Comparison of ENCODE assay signal across 1 cellular context in genomic region chr17:64496786-64497564, GRCh38.
TF ChIP-seq lines count a peak whose summit lies in the region.

TSS of gene POLG2 (minus strand) at chr17:64497054. CDS start at chr17:64496968, 86 bp downstream.

TF ChIP-seq in HepG2, 621 proteins besides CTCF, POLR2A, EP300 and RAD21 (continued from another document and continues in another):
- no peak; the same call in 1 of the 2 replicates for TF ChIP-seq ZKSCAN5 (CRISPR knock-in tag; IDR thresholded peaks at IDR 0.05)
- peak; percentile 94 for TF ChIP-seq ELF1 (CRISPR knock-in tag; IDR thresholded peaks at IDR 0.05)
- peak; percentile 76 for TF ChIP-seq HDAC2 (CRISPR knock-in tag; IDR thresholded peaks at IDR 0.05)
- TF ChIP-seq ZNF691 (CRISPR knock-in tag; IDR thresholded peaks at IDR 0.05; ENCODE audit: borderline replicate concordance, low read depth) = peak; percentile 81
- peak; percentile 48 for TF ChIP-seq SATB2 (CRISPR knock-in tag; IDR thresholded peaks at IDR 0.05)
- TF ChIP-seq U2AF1 (optimal IDR thresholded peaks at IDR 0.05; ENCODE audit: low read depth, low read length) = peak; percentile 47
- TF ChIP-seq, protein P1, sequence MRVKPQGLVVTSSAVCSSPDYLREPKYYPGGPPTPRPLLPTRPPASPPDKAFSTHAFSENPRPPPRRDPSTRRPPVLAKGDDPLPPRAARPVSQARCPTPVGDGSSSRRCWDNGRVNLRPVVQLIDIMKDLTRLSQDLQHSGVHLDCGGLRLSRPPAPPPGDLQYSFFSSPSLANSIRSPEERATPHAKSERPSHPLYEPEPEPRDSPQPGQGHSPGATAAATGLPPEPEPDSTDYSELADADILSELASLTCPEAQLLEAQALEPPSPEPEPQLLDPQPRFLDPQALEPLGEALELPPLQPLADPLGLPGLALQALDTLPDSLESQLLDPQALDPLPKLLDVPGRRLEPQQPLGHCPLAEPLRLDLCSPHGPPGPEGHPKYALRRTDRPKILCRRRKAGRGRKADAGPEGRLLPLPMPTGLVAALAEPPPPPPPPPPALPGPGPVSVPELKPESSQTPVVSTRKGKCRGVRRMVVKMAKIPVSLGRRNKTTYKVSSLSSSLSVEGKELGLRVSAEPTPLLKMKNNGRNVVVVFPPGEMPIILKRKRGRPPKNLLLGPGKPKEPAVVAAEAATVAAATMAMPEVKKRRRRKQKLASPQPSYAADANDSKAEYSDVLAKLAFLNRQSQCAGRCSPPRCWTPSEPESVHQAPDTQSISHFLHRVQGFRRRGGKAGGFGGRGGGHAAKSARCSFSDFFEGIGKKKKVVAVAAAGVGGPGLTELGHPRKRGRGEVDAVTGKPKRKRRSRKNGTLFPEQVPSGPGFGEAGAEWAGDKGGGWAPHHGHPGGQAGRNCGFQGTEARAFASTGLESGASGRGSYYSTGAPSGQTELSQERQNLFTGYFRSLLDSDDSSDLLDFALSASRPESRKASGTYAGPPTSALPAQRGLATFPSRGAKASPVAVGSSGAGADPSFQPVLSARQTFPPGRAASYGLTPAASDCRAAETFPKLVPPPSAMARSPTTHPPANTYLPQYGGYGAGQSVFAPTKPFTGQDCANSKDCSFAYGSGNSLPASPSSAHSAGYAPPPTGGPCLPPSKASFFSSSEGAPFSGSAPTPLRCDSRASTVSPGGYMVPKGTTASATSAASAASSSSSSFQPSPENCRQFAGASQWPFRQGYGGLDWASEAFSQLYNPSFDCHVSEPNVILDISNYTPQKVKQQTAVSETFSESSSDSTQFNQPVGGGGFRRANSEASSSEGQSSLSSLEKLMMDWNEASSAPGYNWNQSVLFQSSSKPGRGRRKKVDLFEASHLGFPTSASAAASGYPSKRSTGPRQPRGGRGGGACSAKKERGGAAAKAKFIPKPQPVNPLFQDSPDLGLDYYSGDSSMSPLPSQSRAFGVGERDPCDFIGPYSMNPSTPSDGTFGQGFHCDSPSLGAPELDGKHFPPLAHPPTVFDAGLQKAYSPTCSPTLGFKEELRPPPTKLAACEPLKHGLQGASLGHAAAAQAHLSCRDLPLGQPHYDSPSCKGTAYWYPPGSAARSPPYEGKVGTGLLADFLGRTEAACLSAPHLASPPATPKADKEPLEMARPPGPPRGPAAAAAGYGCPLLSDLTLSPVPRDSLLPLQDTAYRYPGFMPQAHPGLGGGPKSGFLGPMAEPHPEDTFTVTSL (CRISPR knock-in tag; IDR thresholded peaks at IDR 0.05; ENCODE audit: borderline replicate concordance) = no peak; the same call in 1 of the 2 replicates
- 0 out of 2 replicates have a peak, but pooled peaks have one; percentile 87 for TF ChIP-seq ZFP37 (CRISPR knock-in tag; IDR thresholded peaks at IDR 0.05; ENCODE audit: borderline replicate concordance)
- TF ChIP-seq HOXA9 (CRISPR knock-in tag; IDR thresholded peaks at IDR 0.05; ENCODE audit: borderline replicate concordance) = peak; percentile 87; the same call in 1 of the 2 replicates
- no peak for TF ChIP-seq PLSCR1 (CRISPR knock-in tag; IDR thresholded peaks at IDR 0.05; ENCODE audit: borderline replicate concordance)
- TF ChIP-seq, protein P2, sequence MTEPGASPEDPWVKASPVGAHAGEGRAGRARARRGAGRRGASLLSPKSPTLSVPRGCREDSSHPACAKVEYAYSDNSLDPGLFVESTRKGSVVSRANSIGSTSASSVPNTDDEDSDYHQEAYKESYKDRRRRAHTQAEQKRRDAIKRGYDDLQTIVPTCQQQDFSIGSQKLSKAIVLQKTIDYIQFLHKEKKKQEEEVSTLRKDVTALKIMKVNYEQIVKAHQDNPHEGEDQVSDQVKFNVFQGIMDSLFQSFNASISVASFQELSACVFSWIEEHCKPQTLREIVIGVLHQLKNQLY (CRISPR knock-in tag; IDR thresholded peaks at IDR 0.05) = peak; percentile 9; the same call in 1 of the 2 replicates
- TF ChIP-seq NCOR1 (IDR thresholded peaks at IDR 0.05; ENCODE audit: borderline replicate concordance, low read length) = 0 out of 2 replicates have a peak, but pooled peaks have one; percentile 38
- TF ChIP-seq NFIC (IDR thresholded peaks at IDR 0.05; ENCODE audit: low read length) = no peak; the same call in 1 of the 2 replicates
- peak; percentile 90 for TF ChIP-seq ZNF230 (CRISPR knock-in tag; IDR thresholded peaks at IDR 0.05)
- 0 out of 2 replicates have a peak, but pooled peaks have one; percentile 79 for TF ChIP-seq STAT6 (CRISPR knock-in tag; IDR thresholded peaks at IDR 0.05; ENCODE audit: borderline replicate concordance)
- TF ChIP-seq ZNF749 (CRISPR knock-in tag; IDR thresholded peaks at IDR 0.05; ENCODE audit: borderline replicate concordance) = peak; percentile 91; the same call in 1 of the 2 replicates
- peak; percentile 94 for TF ChIP-seq ZNF776 (CRISPR knock-in tag; IDR thresholded peaks at IDR 0.05)
- TF ChIP-seq MAF1 (CRISPR knock-in tag; IDR thresholded peaks at IDR 0.05; ENCODE audit: borderline replicate concordance) = peak; percentile 59; the same call in 1 of the 2 replicates
- no peak for TF ChIP-seq ZNF619 (CRISPR knock-in tag; IDR thresholded peaks at IDR 0.05)
- TF ChIP-seq JUN (CRISPR knock-in tag; IDR thresholded peaks at IDR 0.05) = no peak; the same call in 1 of the 2 replicates
- no peak; the same call in 1 of the 2 replicates for TF ChIP-seq MZF1 (CRISPR knock-in tag; IDR thresholded peaks at IDR 0.05; ENCODE audit: borderline replicate concordance)
- peak; percentile 99 for TF ChIP-seq ZNF501 (CRISPR knock-in tag; IDR thresholded peaks at IDR 0.05)
- TF ChIP-seq SNRNP70 (IDR thresholded peaks at IDR 0.05; ENCODE audit: low read depth, low read length) = no peak
- peak; percentile 50; the same call in 1 of the 2 replicates for TF ChIP-seq ZC3H4 (CRISPR knock-in tag; IDR thresholded peaks at IDR 0.05; ENCODE audit: borderline replicate concordance)
- TF ChIP-seq, protein P3, sequence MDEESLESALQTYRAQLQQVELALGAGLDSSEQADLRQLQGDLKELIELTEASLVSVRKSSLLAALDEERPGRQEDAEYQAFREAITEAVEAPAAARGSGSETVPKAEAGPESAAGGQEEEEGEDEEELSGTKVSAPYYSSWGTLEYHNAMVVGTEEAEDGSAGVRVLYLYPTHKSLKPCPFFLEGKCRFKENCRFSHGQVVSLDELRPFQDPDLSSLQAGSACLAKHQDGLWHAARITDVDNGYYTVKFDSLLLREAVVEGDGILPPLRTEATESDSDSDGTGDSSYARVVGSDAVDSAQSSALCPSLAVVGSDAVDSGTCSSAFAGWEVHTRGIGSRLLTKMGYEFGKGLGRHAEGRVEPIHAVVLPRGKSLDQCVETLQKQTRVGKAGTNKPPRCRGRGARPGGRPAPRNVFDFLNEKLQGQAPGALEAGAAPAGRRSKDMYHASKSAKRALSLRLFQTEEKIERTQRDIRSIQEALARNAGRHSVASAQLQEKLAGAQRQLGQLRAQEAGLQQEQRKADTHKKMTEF (CRISPR knock-in tag; IDR thresholded peaks at IDR 0.05) = peak; percentile 97
- peak; percentile 100 for TF ChIP-seq AGO1 (IDR thresholded peaks at IDR 0.05; ENCODE audit: low read depth, low read length, poor library complexity, severe bottlenecking)
- TF ChIP-seq NFKB2 (CRISPR knock-in tag; IDR thresholded peaks at IDR 0.05; ENCODE audit: borderline replicate concordance) = peak; percentile 83; the same call in 1 of the 2 replicates
- TF ChIP-seq ZNF20 (CRISPR knock-in tag; IDR thresholded peaks at IDR 0.05) = peak; percentile 66; the same call in 1 of the 2 replicates
- TF ChIP-seq HNRNPUL1 (IDR thresholded peaks at IDR 0.05; ENCODE audit: low read depth, low read length) = no peak
- no peak; the same call in 1 of the 2 replicates for TF ChIP-seq RELA (CRISPR knock-in tag; IDR thresholded peaks at IDR 0.05)
- TF ChIP-seq, protein P4, sequence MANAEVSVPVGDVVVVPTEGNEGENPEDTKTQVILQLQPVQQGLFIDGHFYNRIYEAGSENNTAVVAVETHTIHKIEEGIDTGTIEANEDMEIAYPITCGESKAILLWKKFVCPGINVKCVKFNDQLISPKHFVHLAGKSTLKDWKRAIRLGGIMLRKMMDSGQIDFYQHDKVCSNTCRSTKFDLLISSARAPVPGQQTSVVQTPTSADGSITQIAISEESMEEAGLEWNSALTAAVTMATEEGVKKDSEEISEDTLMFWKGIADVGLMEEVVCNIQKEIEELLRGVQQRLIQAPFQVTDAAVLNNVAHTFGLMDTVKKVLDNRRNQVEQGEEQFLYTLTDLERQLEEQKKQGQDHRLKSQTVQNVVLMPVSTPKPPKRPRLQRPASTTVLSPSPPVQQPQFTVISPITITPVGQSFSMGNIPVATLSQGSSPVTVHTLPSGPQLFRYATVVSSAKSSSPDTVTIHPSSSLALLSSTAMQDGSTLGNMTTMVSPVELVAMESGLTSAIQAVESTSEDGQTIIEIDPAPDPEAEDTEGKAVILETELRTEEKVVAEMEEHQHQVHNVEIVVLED (CRISPR knock-in tag; IDR thresholded peaks at IDR 0.05; ENCODE audit: borderline replicate concordance) = peak; percentile 96
- TF ChIP-seq ZNF580 (CRISPR knock-in tag; IDR thresholded peaks at IDR 0.05; ENCODE audit: borderline replicate concordance, low read depth) = peak; percentile 81
- peak; percentile 96 for TF ChIP-seq ZSCAN21 (CRISPR knock-in tag; IDR thresholded peaks at IDR 0.05; ENCODE audit: borderline replicate concordance)
- TF ChIP-seq ZNF563 (CRISPR knock-in tag; IDR thresholded peaks at IDR 0.05) = peak; percentile 84
- peak; percentile 73 for TF ChIP-seq ELF3 (CRISPR knock-in tag; IDR thresholded peaks at IDR 0.05)
- TF ChIP-seq ZNF7 (CRISPR knock-in tag; IDR thresholded peaks at IDR 0.05) = no peak
- TF ChIP-seq CENPX (CRISPR knock-in tag; IDR thresholded peaks at IDR 0.05) = no peak
- peak; percentile 0; the same call in 1 of the 2 replicates for TF ChIP-seq ZNF652 (CRISPR knock-in tag; IDR thresholded peaks at IDR 0.05; ENCODE audit: borderline replicate concordance, low read depth)
- TF ChIP-seq ZNF740 (CRISPR knock-in tag; IDR thresholded peaks at IDR 0.05) = no peak
- TF ChIP-seq ATF5 (CRISPR knock-in tag; IDR thresholded peaks at IDR 0.05; ENCODE audit: low read depth) = peak; percentile 83
- TF ChIP-seq, protein P5, sequence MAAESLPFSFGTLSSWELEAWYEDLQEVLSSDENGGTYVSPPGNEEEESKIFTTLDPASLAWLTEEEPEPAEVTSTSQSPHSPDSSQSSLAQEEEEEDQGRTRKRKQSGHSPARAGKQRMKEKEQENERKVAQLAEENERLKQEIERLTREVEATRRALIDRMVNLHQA (CRISPR knock-in tag; IDR thresholded peaks at IDR 0.05) = no peak
- peak; percentile 76; the same call in 1 of the 2 replicates for TF ChIP-seq SAFB2 (CRISPR knock-in tag; IDR thresholded peaks at IDR 0.05; ENCODE audit: borderline replicate concordance, low read depth)
- TF ChIP-seq ZNF550 (CRISPR knock-in tag; IDR thresholded peaks at IDR 0.05; ENCODE audit: borderline replicate concordance) = peak; percentile 72; the same call in 1 of the 2 replicates
- no peak for TF ChIP-seq ZNF549 (CRISPR knock-in tag; IDR thresholded peaks at IDR 0.05)
- peak; percentile 81 for TF ChIP-seq ZNF567 (CRISPR knock-in tag; IDR thresholded peaks at IDR 0.05; ENCODE audit: borderline replicate concordance)
- TF ChIP-seq FOSL2 (CRISPR knock-in tag; IDR thresholded peaks at IDR 0.05) = peak; percentile 37; the same call in 1 of the 2 replicates
- no peak for TF ChIP-seq GLMP (CRISPR knock-in tag; IDR thresholded peaks at IDR 0.05; ENCODE audit: borderline replicate concordance)
- TF ChIP-seq SIN3A (IDR thresholded peaks at IDR 0.05; ENCODE audit: borderline replicate concordance, low read depth, low read length) = peak; percentile 85; the same call in 1 of the 2 replicates
- no peak for TF ChIP-seq ZNF138 (CRISPR knock-in tag; IDR thresholded peaks at IDR 0.05; ENCODE audit: low read depth)
